In genomic region chrX:132022863-132023116, GRCh38 we compare ENCODE assay signal across 8 cellular contexts. TPM values are rescaled to one million over a fixed set of nuclear protein-coding genes. Genes with fewer than 3 reads are reported as not detected.
DNase-seq lines count a peak whose midpoint lies in the region; ATAC-seq and TF ChIP-seq lines count a peak whose summit lies in the region.

No MANE protein-coding gene starts in this region.

- H3K27ac Mint-ChIP-seq in HFFc6: peak overlapping the region; percentile 48; the same call in 1 of the 2 replicates

- ATAC-seq in foreskin keratinocyte: peak; percentile 51

- peak overlapping the region; percentile 53 to 81 (median 58) for H3K4me3 ChIP-seq in skin epidermis

- DNase-seq in DMS 273 treated with DMSO at 0.1 percent for 48 hours (lab: John Stamatoyannopoulos, UW): peak; percentile 68
- no peak for DNase-seq in DMS 273 (lab: John Stamatoyannopoulos, UW; ENCODE audit: unreplicated experiment)
- DNase-seq in HFFc6: no peak
- DNase-seq in RWPE1 (ENCODE audit: low spot score): no peak
- DNase-seq in foreskin keratinocyte: no peak
- no peak for DNase-seq in posterior vena cava (ENCODE audit: low spot score)
- DNase-seq in GF-D8 (lab: John Stamatoyannopoulos, UW): no peak

- H3K4me1 Mint-ChIP-seq in HFFc6 (ENCODE audit: low read depth): no peaks in the 10 kb centered on the region; the same call in 1 of the 2 replicates

- no peaks in the 10 kb centered on the region for H3K36me3 Mint-ChIP-seq in HFFc6 (ENCODE audit: low read depth)

- H3K27me3 ChIP-seq in foreskin keratinocyte: no peaks in the 10 kb centered on the region

- H3K9me3 Mint-ChIP-seq in HFFc6: no peaks in the 10 kb centered on the region

- POLR2A ChIA-PET in RWPE1 (lab: Yijun Ruan, JAX; ENCODE audit: low non-redundant PET): interaction anchor here (0.6 kb wide), 1 partner anchor 194 kb away, joined by 5 read pairs; no protein-coding TSS in a partner anchor

- H3K27me3 Mint-ChIP-seq in HFFc6 (ENCODE audit: insufficient read depth): peaks cover 1% of the 10 kb centered on the region; the same call in 1 of the 2 replicates

- no peaks in the 10 kb centered on the region for H3K4me1 ChIP-seq in foreskin keratinocyte

- peak overlapping the region; percentile 87 for H3K4me3 Mint-ChIP-seq in HFFc6

- H3K27ac ChIP-seq in RWPE1 (peak overlapping the region; percentile 81), foreskin keratinocyte (peak overlapping the region; percentile 25), skin epidermis (peak overlapping the region in 12 of 21 experiments; percentile 53 to 86 (median 70))

- CTCF ChIA-PET in RWPE1 (lab: Yijun Ruan, JAX): interaction anchor here (0.6 kb wide), 2 partner anchors 168 to 564 kb away, joined by 3 to 4 read pairs; no protein-coding TSS in a partner anchor

- no peak for TF ChIP-seq CTCF in HFFc6 (IDR thresholded peaks at IDR 0.05)
- TF ChIP-seq CTCF in RWPE1 (conservative IDR thresholded peaks at IDR 0.05; ENCODE audit: low read depth): no peak
- TF ChIP-seq CTCF in foreskin keratinocyte (conservative IDR thresholded peaks at IDR 0.05): no peak

- intact Hi-C loops in posterior vena cava (cut with DNase I): no loop called here

RNA-seq across cellular contexts. Expression of gene STK26, which starts 0.3 kb away (rescaled TPM):
- 10 to 100 TPM in 4 of 6 experiments, 1 to 10 TPM in 2; 1.2 to 16.8 (median 14.5) TPM for total RNA-seq in HFFc6 (2021; fragmentation: NEBNext Ultra II Directional; extraction: Animal tissue kit (Norgen Biotek cat#: 25700))
- 37.6 and 38.4 TPM in 2 replicates for total RNA-seq in foreskin keratinocyte
- 14.4 and 16.6 TPM in 2 replicates for polyA plus RNA-seq in foreskin keratinocyte
- total RNA-seq in posterior vena cava: 10 to 100 TPM in 1 of 2 donors, 1 to 10 TPM in 1; 8.9 to 15.4 TPM

Comparison
In these comparisons a context has a peak if more than half of its experiments do, and no peak if none do; other contexts are left out.
1. H3K27ac ChIP-seq: peak in every context shown above with its lines; median percentile 81 in RWPE1; 70 in skin epidermis; 25 in foreskin keratinocyte.